In genomic region chr19:40425450-40426287, GRCh38 we compare ENCODE assay signal across 1 cellular context.
TF ChIP-seq lines count a peak whose summit lies in the region.

SERTAD1 (minus strand) TSS chr19:40425992; CDS start chr19:40423546, 2,446 bp downstream.

TF ChIP-seq in HepG2, 621 proteins besides CTCF, POLR2A, EP300 and RAD21 (continued from another document and continues in another):
- TF ChIP-seq, protein P1, sequence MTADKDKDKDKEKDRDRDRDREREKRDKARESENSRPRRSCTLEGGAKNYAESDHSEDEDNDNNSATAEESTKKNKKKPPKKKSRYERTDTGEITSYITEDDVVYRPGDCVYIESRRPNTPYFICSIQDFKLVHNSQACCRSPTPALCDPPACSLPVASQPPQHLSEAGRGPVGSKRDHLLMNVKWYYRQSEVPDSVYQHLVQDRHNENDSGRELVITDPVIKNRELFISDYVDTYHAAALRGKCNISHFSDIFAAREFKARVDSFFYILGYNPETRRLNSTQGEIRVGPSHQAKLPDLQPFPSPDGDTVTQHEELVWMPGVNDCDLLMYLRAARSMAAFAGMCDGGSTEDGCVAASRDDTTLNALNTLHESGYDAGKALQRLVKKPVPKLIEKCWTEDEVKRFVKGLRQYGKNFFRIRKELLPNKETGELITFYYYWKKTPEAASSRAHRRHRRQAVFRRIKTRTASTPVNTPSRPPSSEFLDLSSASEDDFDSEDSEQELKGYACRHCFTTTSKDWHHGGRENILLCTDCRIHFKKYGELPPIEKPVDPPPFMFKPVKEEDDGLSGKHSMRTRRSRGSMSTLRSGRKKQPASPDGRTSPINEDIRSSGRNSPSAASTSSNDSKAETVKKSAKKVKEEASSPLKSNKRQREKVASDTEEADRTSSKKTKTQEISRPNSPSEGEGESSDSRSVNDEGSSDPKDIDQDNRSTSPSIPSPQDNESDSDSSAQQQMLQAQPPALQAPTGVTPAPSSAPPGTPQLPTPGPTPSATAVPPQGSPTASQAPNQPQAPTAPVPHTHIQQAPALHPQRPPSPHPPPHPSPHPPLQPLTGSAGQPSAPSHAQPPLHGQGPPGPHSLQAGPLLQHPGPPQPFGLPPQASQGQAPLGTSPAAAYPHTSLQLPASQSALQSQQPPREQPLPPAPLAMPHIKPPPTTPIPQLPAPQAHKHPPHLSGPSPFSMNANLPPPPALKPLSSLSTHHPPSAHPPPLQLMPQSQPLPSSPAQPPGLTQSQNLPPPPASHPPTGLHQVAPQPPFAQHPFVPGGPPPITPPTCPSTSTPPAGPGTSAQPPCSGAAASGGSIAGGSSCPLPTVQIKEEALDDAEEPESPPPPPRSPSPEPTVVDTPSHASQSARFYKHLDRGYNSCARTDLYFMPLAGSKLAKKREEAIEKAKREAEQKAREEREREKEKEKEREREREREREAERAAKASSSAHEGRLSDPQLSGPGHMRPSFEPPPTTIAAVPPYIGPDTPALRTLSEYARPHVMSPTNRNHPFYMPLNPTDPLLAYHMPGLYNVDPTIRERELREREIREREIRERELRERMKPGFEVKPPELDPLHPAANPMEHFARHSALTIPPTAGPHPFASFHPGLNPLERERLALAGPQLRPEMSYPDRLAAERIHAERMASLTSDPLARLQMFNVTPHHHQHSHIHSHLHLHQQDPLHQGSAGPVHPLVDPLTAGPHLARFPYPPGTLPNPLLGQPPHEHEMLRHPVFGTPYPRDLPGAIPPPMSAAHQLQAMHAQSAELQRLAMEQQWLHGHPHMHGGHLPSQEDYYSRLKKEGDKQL (CRISPR knock-in tag; IDR thresholded peaks at IDR 0.05; ENCODE audit: low read depth), result no peak
- TF ChIP-seq NR2F2 (IDR thresholded peaks at IDR 0.05; ENCODE audit: borderline replicate concordance, low read depth) (peak; percentile 48; the same call in 1 of the 2 replicates), XRCC5 (optimal IDR thresholded peaks at IDR 0.05; ENCODE audit: low read length) (no peak), SOX5 (CRISPR knock-in tag; IDR thresholded peaks at IDR 0.05; ENCODE audit: borderline replicate concordance) (peak; percentile 32; the same call in 1 of the 2 replicates), SRSF9 (IDR thresholded peaks at IDR 0.05; ENCODE audit: borderline replicate concordance, insufficient read depth, low read depth, low read length, poor library complexity, severe bottlenecking) (no peak), ZBTB26 (CRISPR knock-in tag; IDR thresholded peaks at IDR 0.05; ENCODE audit: borderline replicate concordance) (peak; percentile 14; the same call in 1 of the 2 replicates), ZBTB3 (CRISPR knock-in tag; IDR thresholded peaks at IDR 0.05; ENCODE audit: borderline replicate concordance, low read depth) (no peak), HOXA5 (CRISPR knock-in tag; IDR thresholded peaks at IDR 0.05) (no peak; the same call in 1 of the 2 replicates), NR2F1 (CRISPR knock-in tag; IDR thresholded peaks at IDR 0.05) (no peak; a peak in 1 of 4 replicates), ZFP41 (CRISPR knock-in tag; IDR thresholded peaks at IDR 0.05; ENCODE audit: borderline replicate concordance) (no peak), ZNF34 (CRISPR knock-in tag; IDR thresholded peaks at IDR 0.05; ENCODE audit: borderline replicate concordance) (peak; percentile 64; the same call in 1 of the 2 replicates), ELK4 (CRISPR knock-in tag; IDR thresholded peaks at IDR 0.05; ENCODE audit: borderline replicate concordance) (no peak), BHLHE40 (IDR thresholded peaks at IDR 0.05; ENCODE audit: low read length) (0 out of 2 replicates have a peak, but pooled peaks have one; percentile 13), HNF4A (CRISPR knock-in tag; IDR thresholded peaks at IDR 0.05) (no peak), LCORL (IDR thresholded peaks at IDR 0.05) (no peak), LCORL (CRISPR knock-in tag; IDR thresholded peaks at IDR 0.05) (no peak), ZSCAN31 (CRISPR knock-in tag; IDR thresholded peaks at IDR 0.05; ENCODE audit: low read depth) (peak; percentile 91), GLI4 (CRISPR knock-in tag; IDR thresholded peaks at IDR 0.05; ENCODE audit: borderline replicate concordance) (no peak), SIX4 (CRISPR knock-in tag; IDR thresholded peaks at IDR 0.05) (no peak), ZNF749 (CRISPR knock-in tag; IDR thresholded peaks at IDR 0.05; ENCODE audit: borderline replicate concordance) (no peak; the same call in 1 of the 2 replicates), ZNF274 (CRISPR knock-in tag; IDR thresholded peaks at IDR 0.05) (no peak), IRF1 (CRISPR knock-in tag; IDR thresholded peaks at IDR 0.05; ENCODE audit: low read depth) (no peak), ZNF570 (CRISPR knock-in tag; IDR thresholded peaks at IDR 0.05; ENCODE audit: borderline replicate concordance) (no peak), MYNN (CRISPR knock-in tag; IDR thresholded peaks at IDR 0.05; ENCODE audit: low read depth) (no peak), RORA (CRISPR knock-in tag; IDR thresholded peaks at IDR 0.05) (no peak), ZSCAN21 (CRISPR knock-in tag; IDR thresholded peaks at IDR 0.05; ENCODE audit: borderline replicate concordance) (peak; percentile 23; the same call in 1 of the 2 replicates), ZSCAN12 (CRISPR knock-in tag; IDR thresholded peaks at IDR 0.05) (no peak), POGZ (CRISPR knock-in tag; IDR thresholded peaks at IDR 0.05) (no peak; the same call in none of the 2 replicates)
- TF ChIP-seq, protein P2, sequence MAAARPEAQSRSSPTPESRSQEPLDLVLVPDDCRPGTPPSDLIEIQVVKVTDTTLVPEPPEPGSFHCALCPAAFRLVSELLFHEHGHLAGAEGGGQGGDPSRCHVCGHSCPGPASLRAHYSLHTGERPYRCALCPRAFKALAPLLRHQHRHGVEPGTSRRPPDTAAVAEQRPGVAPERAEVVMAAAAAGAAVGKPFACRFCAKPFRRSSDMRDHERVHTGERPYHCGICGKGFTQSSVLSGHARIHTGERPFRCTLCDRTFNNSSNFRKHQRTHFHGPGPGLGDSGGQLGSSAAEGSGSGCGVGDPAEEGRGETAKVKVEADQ (CRISPR knock-in tag; IDR thresholded peaks at IDR 0.05; ENCODE audit: borderline replicate concordance), result no peak; the same call in 1 of the 2 replicates
- TF ChIP-seq, protein P3, sequence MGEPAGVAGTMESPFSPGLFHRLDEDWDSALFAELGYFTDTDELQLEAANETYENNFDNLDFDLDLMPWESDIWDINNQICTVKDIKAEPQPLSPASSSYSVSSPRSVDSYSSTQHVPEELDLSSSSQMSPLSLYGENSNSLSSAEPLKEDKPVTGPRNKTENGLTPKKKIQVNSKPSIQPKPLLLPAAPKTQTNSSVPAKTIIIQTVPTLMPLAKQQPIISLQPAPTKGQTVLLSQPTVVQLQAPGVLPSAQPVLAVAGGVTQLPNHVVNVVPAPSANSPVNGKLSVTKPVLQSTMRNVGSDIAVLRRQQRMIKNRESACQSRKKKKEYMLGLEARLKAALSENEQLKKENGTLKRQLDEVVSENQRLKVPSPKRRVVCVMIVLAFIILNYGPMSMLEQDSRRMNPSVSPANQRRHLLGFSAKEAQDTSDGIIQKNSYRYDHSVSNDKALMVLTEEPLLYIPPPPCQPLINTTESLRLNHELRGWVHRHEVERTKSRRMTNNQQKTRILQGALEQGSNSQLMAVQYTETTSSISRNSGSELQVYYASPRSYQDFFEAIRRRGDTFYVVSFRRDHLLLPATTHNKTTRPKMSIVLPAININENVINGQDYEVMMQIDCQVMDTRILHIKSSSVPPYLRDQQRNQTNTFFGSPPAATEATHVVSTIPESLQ (CRISPR knock-in tag; conservative IDR thresholded peaks at IDR 0.05), result no peak
- TF ChIP-seq, protein P4, sequence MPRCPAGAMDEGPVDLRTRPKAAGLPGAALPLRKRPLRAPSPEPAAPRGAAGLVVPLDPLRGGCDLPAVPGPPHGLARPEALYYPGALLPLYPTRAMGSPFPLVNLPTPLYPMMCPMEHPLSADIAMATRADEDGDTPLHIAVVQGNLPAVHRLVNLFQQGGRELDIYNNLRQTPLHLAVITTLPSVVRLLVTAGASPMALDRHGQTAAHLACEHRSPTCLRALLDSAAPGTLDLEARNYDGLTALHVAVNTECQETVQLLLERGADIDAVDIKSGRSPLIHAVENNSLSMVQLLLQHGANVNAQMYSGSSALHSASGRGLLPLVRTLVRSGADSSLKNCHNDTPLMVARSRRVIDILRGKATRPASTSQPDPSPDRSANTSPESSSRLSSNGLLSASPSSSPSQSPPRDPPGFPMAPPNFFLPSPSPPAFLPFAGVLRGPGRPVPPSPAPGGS (CRISPR knock-in tag; IDR thresholded peaks at IDR 0.05), result peak; percentile 30; the same call in 1 of the 2 replicates
- TF ChIP-seq, protein P5, sequence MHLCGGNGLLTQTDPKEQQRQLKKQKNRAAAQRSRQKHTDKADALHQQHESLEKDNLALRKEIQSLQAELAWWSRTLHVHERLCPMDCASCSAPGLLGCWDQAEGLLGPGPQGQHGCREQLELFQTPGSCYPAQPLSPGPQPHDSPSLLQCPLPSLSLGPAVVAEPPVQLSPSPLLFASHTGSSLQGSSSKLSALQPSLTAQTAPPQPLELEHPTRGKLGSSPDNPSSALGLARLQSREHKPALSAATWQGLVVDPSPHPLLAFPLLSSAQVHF (CRISPR knock-in tag; IDR thresholded peaks at IDR 0.05), result no peak
- TF ChIP-seq, protein P6, sequence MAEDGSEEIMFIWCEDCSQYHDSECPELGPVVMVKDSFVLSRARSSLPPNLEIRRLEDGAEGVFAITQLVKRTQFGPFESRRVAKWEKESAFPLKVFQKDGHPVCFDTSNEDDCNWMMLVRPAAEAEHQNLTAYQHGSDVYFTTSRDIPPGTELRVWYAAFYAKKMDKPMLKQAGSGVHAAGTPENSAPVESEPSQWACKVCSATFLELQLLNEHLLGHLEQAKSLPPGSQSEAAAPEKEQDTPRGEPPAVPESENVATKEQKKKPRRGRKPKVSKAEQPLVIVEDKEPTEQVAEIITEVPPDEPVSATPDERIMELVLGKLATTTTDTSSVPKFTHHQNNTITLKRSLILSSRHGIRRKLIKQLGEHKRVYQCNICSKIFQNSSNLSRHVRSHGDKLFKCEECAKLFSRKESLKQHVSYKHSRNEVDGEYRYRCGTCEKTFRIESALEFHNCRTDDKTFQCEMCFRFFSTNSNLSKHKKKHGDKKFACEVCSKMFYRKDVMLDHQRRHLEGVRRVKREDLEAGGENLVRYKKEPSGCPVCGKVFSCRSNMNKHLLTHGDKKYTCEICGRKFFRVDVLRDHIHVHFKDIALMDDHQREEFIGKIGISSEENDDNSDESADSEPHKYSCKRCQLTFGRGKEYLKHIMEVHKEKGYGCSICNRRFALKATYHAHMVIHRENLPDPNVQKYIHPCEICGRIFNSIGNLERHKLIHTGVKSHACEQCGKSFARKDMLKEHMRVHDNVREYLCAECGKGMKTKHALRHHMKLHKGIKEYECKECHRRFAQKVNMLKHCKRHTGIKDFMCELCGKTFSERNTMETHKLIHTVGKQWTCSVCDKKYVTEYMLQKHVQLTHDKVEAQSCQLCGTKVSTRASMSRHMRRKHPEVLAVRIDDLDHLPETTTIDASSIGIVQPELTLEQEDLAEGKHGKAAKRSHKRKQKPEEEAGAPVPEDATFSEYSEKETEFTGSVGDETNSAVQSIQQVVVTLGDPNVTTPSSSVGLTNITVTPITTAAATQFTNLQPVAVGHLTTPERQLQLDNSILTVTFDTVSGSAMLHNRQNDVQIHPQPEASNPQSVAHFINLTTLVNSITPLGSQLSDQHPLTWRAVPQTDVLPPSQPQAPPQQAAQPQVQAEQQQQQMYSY (CRISPR knock-in tag; IDR thresholded peaks at IDR 0.05), result no peak
- TF ChIP-seq, protein P7, sequence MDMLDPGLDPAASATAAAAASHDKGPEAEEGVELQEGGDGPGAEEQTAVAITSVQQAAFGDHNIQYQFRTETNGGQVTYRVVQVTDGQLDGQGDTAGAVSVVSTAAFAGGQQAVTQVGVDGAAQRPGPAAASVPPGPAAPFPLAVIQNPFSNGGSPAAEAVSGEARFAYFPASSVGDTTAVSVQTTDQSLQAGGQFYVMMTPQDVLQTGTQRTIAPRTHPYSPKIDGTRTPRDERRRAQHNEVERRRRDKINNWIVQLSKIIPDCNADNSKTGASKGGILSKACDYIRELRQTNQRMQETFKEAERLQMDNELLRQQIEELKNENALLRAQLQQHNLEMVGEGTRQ (IDR thresholded peaks at IDR 0.05; ENCODE audit: low read depth, low read length), result no peak
- TF ChIP-seq, protein P7 (CRISPR knock-in tag; IDR thresholded peaks at IDR 0.05; ENCODE audit: borderline replicate concordance), result no peak
